In genomic region chr2:159982270-159982669, GRCh38 we compare ENCODE assay signal across 12 cellular contexts.
A peak's percentile ranks its signal among the peaks of the same experiment; 100 is the strongest.
DNase-seq lines count a peak whose midpoint lies in the region; ATAC-seq and TF ChIP-seq lines count a peak whose summit lies in the region.
"Had no signal": no experiment of that assay in that cellular context is flagged by ENCODE, and none has a peak within 500 bp of the region (broad histone marks: within the 10 kb centered on the region; RNA-seq: fewer than 3 reads in every experiment).

No MANE protein-coding gene starts in this region.

- 38 to 52% methylated on average over 2 to 3 of the region's 3 CpGs for WGBS in endodermal cell (ENCODE audit: insufficient coverage in 1 of 2, insufficient read length in 1 of 2), 2 experiments

- no peak for ATAC-seq in activated T-cell treated with anti-CD3 and anti-CD28 coated beads, Interleukin-2, amount 50 U/mL, for 72 hours (replicated peaks in 1 of 2)
- ATAC-seq in HG03442 (IDR thresholded peaks at IDR 0.05; ENCODE audit: unreplicated experiment) (no peak), HG03460 (IDR thresholded peaks at IDR 0.05; ENCODE audit: unreplicated experiment) (no peak)
- ATAC-seq: Right ventricle myocardium inferior had no signal

- H3K4me1 Mint-ChIP-seq in endodermal cell (peaks cover 33% of the 10 kb centered on the region), nephron (peaks cover 23% of the 10 kb centered on the region)
- H3K4me1 Mint-ChIP-seq in activated T-cell treated with anti-CD3 and anti-CD28 coated beads, Interleukin-2, amount 50 U/mL, for 72 hours (ENCODE audit: low read depth), result no peaks in the 10 kb centered on the region
- H3K4me1 Mint-ChIP-seq: CD4-positive, CD25-positive, alpha-beta regulatory T cell; memory B cell had no signal

- H3K27me3 Mint-ChIP-seq in endodermal cell (ENCODE audit: insufficient read depth) (no peaks in the 10 kb centered on the region), nephron (ENCODE audit: low read depth) (no peaks in the 10 kb centered on the region)
- peaks cover 55% of the 10 kb centered on the region for H3K27me3 Mint-ChIP-seq in activated T-cell treated with anti-CD3 and anti-CD28 coated beads, Interleukin-2, amount 50 U/mL, for 72 hours (ENCODE audit: low read depth)

- DNase-seq in CD1c-positive myeloid dendritic cell (ENCODE audit: extremely low spot score) (peak; percentile 10), NCI-H226 (peak; percentile 66), endodermal cell (peak; percentile 85), NCI-H1436 (lab: John Stamatoyannopoulos, UW) (no peak)
- no peak for DNase-seq in activated T-cell treated with anti-CD3 and anti-CD28 coated beads, Interleukin-2, amount 50 U/mL, for 72 hours
- DNase-seq: CD4-positive, CD25-positive, alpha-beta regulatory T cell; NCI-H1092 had no signal

- H3K4me1 ChIP-seq in endodermal cell (ENCODE audit: control insufficient read depth, insufficient read depth, low read length), result peaks cover 14% of the 10 kb centered on the region

- H3K36me3 Mint-ChIP-seq in endodermal cell (ENCODE audit: low read depth) (no peaks in the 10 kb centered on the region), nephron (ENCODE audit: low read depth) (peaks cover 6% of the 10 kb centered on the region)
- H3K36me3 Mint-ChIP-seq in activated T-cell treated with anti-CD3 and anti-CD28 coated beads, Interleukin-2, amount 50 U/mL, for 72 hours (ENCODE audit: insufficient read depth in 2 of 2), result no peaks in the 10 kb centered on the region
- H3K36me3 Mint-ChIP-seq: CD4-positive, CD25-positive, alpha-beta regulatory T cell; memory B cell had no signal

- H3K4me3 Mint-ChIP-seq in endodermal cell (no peak overlapping the region), nephron (no peak overlapping the region)
- H3K4me3 Mint-ChIP-seq in activated T-cell treated with anti-CD3 and anti-CD28 coated beads, Interleukin-2, amount 50 U/mL, for 72 hours, result no peak overlapping the region
- H3K4me3 Mint-ChIP-seq: CD4-positive, CD25-positive, alpha-beta regulatory T cell; memory B cell had no signal

- no peaks in the 10 kb centered on the region for H3K9me3 ChIP-seq in endodermal cell (ENCODE audit: control insufficient read depth, low read length)

- no peaks in the 10 kb centered on the region for H3K36me3 ChIP-seq in endodermal cell (ENCODE audit: control insufficient read depth, insufficient read depth, low read length)

- TF ChIP-seq CTCF in endodermal cell (conservative IDR thresholded peaks at IDR 0.05) (no peak), nephron (IDR thresholded peaks at IDR 0.05; ENCODE audit: unreplicated experiment in 3 of 3) (no peak)

- H3K27ac Mint-ChIP-seq in endodermal cell (peak overlapping the region; percentile 81), nephron (peak overlapping the region; percentile 81 to 86 (median 81))
- no peak overlapping the region for H3K27ac Mint-ChIP-seq in activated T-cell treated with anti-CD3 and anti-CD28 coated beads, Interleukin-2, amount 50 U/mL, for 72 hours
- H3K27ac Mint-ChIP-seq: CD4-positive, CD25-positive, alpha-beta regulatory T cell; memory B cell had no signal

- no peaks in the 10 kb centered on the region for H3K27me3 ChIP-seq in endodermal cell (ENCODE audit: control insufficient read depth, insufficient read depth, low read length, poor library complexity, severe bottlenecking)

- H3K9ac ChIP-seq in endodermal cell (ENCODE audit: extremely low read depth, low read length, poor library complexity, severe bottlenecking), result no peak overlapping the region

- no peak overlapping the region for H3K27ac ChIP-seq in endodermal cell (ENCODE audit: low read depth, low read length)

- H3K9me3 Mint-ChIP-seq in endodermal cell (no peaks in the 10 kb centered on the region), nephron (no peaks in the 10 kb centered on the region)
- no peaks in the 10 kb centered on the region for H3K9me3 Mint-ChIP-seq in activated T-cell treated with anti-CD3 and anti-CD28 coated beads, Interleukin-2, amount 50 U/mL, for 72 hours
- H3K9me3 Mint-ChIP-seq: memory B cell had no signal

- H3K4me3 ChIP-seq in endodermal cell (ENCODE audit: low read length), result peak overlapping the region; percentile 19

Comparison
In these comparisons a context has a peak if more than half of its experiments do, and no peak if none do; other contexts are left out.
1. DNase-seq: peak in CD1c-positive myeloid dendritic cell (single experiment), NCI-H226 (single experiment) and endodermal cell (single experiment); none in activated T-cell treated with anti-CD3 and anti-CD28 coated beads, Interleukin-2, amount 50 U/mL, for 72 hours (0 of 2) and NCI-H1436 (single experiment).